ENCODE assay signal across 15 cellular contexts in the genomic region with DNA sequence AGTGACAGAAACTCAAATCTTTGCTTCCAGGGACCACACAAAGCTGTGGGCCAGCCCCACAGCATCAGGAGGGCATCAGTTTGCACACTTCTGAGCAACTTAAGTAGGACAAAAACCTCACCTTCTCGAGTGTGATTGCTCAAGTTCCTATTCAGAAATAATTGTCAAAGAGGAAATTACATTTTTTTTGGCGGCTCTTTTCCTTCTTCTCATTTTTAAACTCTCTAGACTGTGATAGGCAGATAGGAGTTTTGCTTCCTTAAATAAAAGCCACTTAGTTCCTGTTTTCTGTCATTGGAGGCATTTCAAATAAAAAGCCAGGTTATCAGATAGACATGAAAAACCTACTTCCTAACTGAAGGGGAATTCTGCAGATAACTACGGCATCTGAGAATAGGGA. TPM values are rescaled to one million over a fixed set of nuclear protein-coding genes. Genes with fewer than 3 reads are reported as not detected.
DNase-seq lines count a peak whose midpoint lies in the region; ATAC-seq and TF ChIP-seq lines count a peak whose summit lies in the region.
"Had no signal": no experiment of that assay in that cellular context is flagged by ENCODE, and none has a peak within 500 bp of the region (broad histone marks: within the 10 kb centered on the region; RNA-seq: fewer than 3 reads in every experiment).

No MANE protein-coding gene starts in this region.

- CTCF ChIA-PET in activated CD4-positive, alpha-beta T cell treated with anti-CD3 and anti-CD28 coated beads for 36 hours (lab: Charles Lee), result interaction anchor here (1.0 to 4.3 kb wide), 9 partner anchors 8 to 54 kb away, joined by 3 to 23 read pairs (median 8); a partner anchor contains a TSS
- CTCF ChIA-PET in activated CD8-positive, alpha-beta T cell treated with anti-CD3 and anti-CD28 coated beads for 36 hours (lab: Charles Lee), result interaction anchor here (0.8 to 5.3 kb wide), 7 partner anchors 8 to 56 kb away, joined by 3 to 29 read pairs (median 9); a partner anchor contains a TSS

- no peak for TF ChIP-seq CTCF in activated CD8-positive, alpha-beta T cell treated with anti-CD3 and anti-CD28 coated beads for 36 hours (IDR thresholded peaks at IDR 0.05)

- DNase-seq in activated CD4-positive, alpha-beta T cell treated with anti-CD3 and anti-CD28 coated beads for 36 hours, result no peak
- DNase-seq in activated CD4-positive, alpha-beta T cell treated with anti-CD3 and anti-CD28 coated beads, Interleukin-2, amount 50 U/mL, for 1 hour, result no peak
- DNase-seq in NAMALWA (ENCODE audit: low spot score) (peak; percentile 63), AG08395 (ENCODE audit: low spot score) (no peak), DMS 273 treated with DMSO at 0.1 percent for 48 hours (lab: John Stamatoyannopoulos, UW) (no peak)
- DNase-seq in activated CD8-positive, alpha-beta T cell treated with anti-CD3 and anti-CD28 coated beads for 36 hours, result no peak
- no peak for DNase-seq in naive thymus-derived CD8-positive, alpha-beta T cell
- DNase-seq: activated CD4-positive, alpha-beta T cell treated with anti-CD3 and anti-CD28 coated beads, Interleukin-2, amount 50 U/mL, for 4 hours; IMR-90; NCI-H2171; stimulated activated CD4-positive, alpha-beta T cell treated with anti-CD3 and anti-CD28 coated beads, Interleukin-12 subunit alpha, Interleukin-12 subunit beta, amount 100 ng/mL, for 4 hours had no signal

- no peaks in the 10 kb centered on the region for H3K27me3 Mint-ChIP-seq in activated CD4-positive, alpha-beta T cell treated with anti-CD3 and anti-CD28 coated beads for 36 hours
- H3K27me3 Mint-ChIP-seq in activated CD8-positive, alpha-beta T cell treated with anti-CD3 and anti-CD28 coated beads for 36 hours, result no peaks in the 10 kb centered on the region
- no peaks in the 10 kb centered on the region for H3K27me3 Mint-ChIP-seq in naive thymus-derived CD8-positive, alpha-beta T cell

- peaks cover 67% of the 10 kb centered on the region for H3K4me1 Mint-ChIP-seq in activated CD4-positive, alpha-beta T cell treated with anti-CD3 and anti-CD28 coated beads for 36 hours
- peaks cover 82% of the 10 kb centered on the region for H3K4me1 Mint-ChIP-seq in activated CD8-positive, alpha-beta T cell treated with anti-CD3 and anti-CD28 coated beads for 36 hours (ENCODE audit: low read depth)
- peaks cover 20 to 90% (median 64%) of the 10 kb centered on the region in 4 donors for H3K4me1 Mint-ChIP-seq in naive thymus-derived CD8-positive, alpha-beta T cell

- peak overlapping the region; percentile 89 for H3K27ac Mint-ChIP-seq in activated CD4-positive, alpha-beta T cell treated with anti-CD3 and anti-CD28 coated beads for 36 hours
- H3K27ac Mint-ChIP-seq in activated CD8-positive, alpha-beta T cell treated with anti-CD3 and anti-CD28 coated beads for 36 hours, result peak overlapping the region; percentile 95
- H3K27ac Mint-ChIP-seq in naive thymus-derived CD8-positive, alpha-beta T cell, result peak overlapping the region; percentile 28 to 89 (median 72)

- H3K9me3 Mint-ChIP-seq in activated CD4-positive, alpha-beta T cell treated with anti-CD3 and anti-CD28 coated beads for 36 hours (ENCODE audit: low read depth), result no peaks in the 10 kb centered on the region
- H3K9me3 Mint-ChIP-seq in activated CD8-positive, alpha-beta T cell treated with anti-CD3 and anti-CD28 coated beads for 36 hours, result no peaks in the 10 kb centered on the region
- no peaks in the 10 kb centered on the region for H3K9me3 Mint-ChIP-seq in naive thymus-derived CD8-positive, alpha-beta T cell

- no peaks in the 10 kb centered on the region for H3K36me3 Mint-ChIP-seq in activated CD4-positive, alpha-beta T cell treated with anti-CD3 and anti-CD28 coated beads for 36 hours (ENCODE audit: low read depth)
- H3K36me3 Mint-ChIP-seq in activated CD8-positive, alpha-beta T cell treated with anti-CD3 and anti-CD28 coated beads for 36 hours (ENCODE audit: low read depth), result peaks cover 5% of the 10 kb centered on the region
- no peaks in the 10 kb centered on the region for H3K36me3 Mint-ChIP-seq in naive thymus-derived CD8-positive, alpha-beta T cell

- POLR2A ChIA-PET in activated CD4-positive, alpha-beta T cell treated with anti-CD3 and anti-CD28 coated beads for 36 hours (lab: Charles Lee), result interaction anchor here (0.8 to 1.6 kb wide), 2 partner anchors 11 to 17 kb away, joined by 3 to 4 read pairs; a partner anchor contains a TSS
- POLR2A ChIA-PET in activated CD8-positive, alpha-beta T cell treated with anti-CD3 and anti-CD28 coated beads for 36 hours (lab: Charles Lee), result interaction anchor here (0.7 to 19.9 kb wide), 7 partner anchors 8 to 53 kb away, joined by 3 to 327 read pairs (median 4); a partner anchor contains a TSS
- POLR2A ChIA-PET in naive thymus-derived CD8-positive, alpha-beta T cell (lab: Charles Lee), result interaction anchor here (0.6 to 10.7 kb wide), 3 partner anchors 14 to 39 kb away, joined by 4 to 135 read pairs (median 4); a partner anchor contains a TSS

- no peak for ATAC-seq in activated CD4-positive, alpha-beta T cell treated with anti-CD3 and anti-CD28 coated beads for 36 hours
- ATAC-seq in activated CD8-positive, alpha-beta T cell treated with anti-CD3 and anti-CD28 coated beads for 36 hours, result no peak
- peak; percentile 22 to 40 for ATAC-seq in naive thymus-derived CD8-positive, alpha-beta T cell
- ATAC-seq in GM18870 (IDR thresholded peaks at IDR 0.05; ENCODE audit: unreplicated experiment), result no peak

- peak overlapping the region; percentile 13 for H3K4me3 Mint-ChIP-seq in activated CD4-positive, alpha-beta T cell treated with anti-CD3 and anti-CD28 coated beads for 36 hours
- H3K4me3 Mint-ChIP-seq in activated CD8-positive, alpha-beta T cell treated with anti-CD3 and anti-CD28 coated beads for 36 hours, result peak overlapping the region; percentile 59
- peak overlapping the region in 9 of 10 donors; percentile 20 to 71 (median 55) for H3K4me3 Mint-ChIP-seq in naive thymus-derived CD8-positive, alpha-beta T cell
- H3K4me3 Mint-ChIP-seq: neural crest cell had no signal

- intact Hi-C loops in activated CD4-positive, alpha-beta T cell treated with anti-CD3 and anti-CD28 coated beads for 36 hours (cut with DNase I, micrococcal nuclease), result loop anchor here (5.0 kb wide), 2 partner anchors 39 to 409 kb away; no protein-coding TSS in a partner anchor
- intact Hi-C loops in activated CD8-positive, alpha-beta T cell treated with anti-CD3 and anti-CD28 coated beads for 36 hours (cut with micrococcal nuclease), result no loop called here

RNA-seq across cellular contexts. Expression of a gene that starts 11.2 kb away (rescaled TPM):
- 10 to 100 TPM; 44.8 to 51.0 TPM for total RNA-seq in activated CD4-positive, alpha-beta T cell treated with anti-CD3 and anti-CD28 coated beads for 36 hours
- 100 to 1,000 TPM; 112 to 113 TPM for total RNA-seq in activated CD8-positive, alpha-beta T cell treated with anti-CD3 and anti-CD28 coated beads for 36 hours
- total RNA-seq in naive thymus-derived CD8-positive, alpha-beta T cell, result 10 to 100 TPM; 54.5 to 56.9 TPM
- polyA plus RNA-seq in naive thymus-derived CD8-positive, alpha-beta T cell, result 100 to 1,000 TPM in 1 of 3 donors, 10 to 100 TPM in 2; 97.4 to 111 (median 98.2) TPM
- total RNA-seq: A172, H1, IMR-90, neural crest cell had no signal
- polyA plus RNA-seq: H1, IMR-90 had no signal

RNA-seq across cellular contexts. Expression of a gene that starts 56.0 kb away (rescaled TPM):
- total RNA-seq in activated CD4-positive, alpha-beta T cell treated with anti-CD3 and anti-CD28 coated beads for 36 hours, result 1 to 10 TPM; 6.5 to 9.3 TPM
- 1 to 10 TPM; 4.2 TPM for total RNA-seq in activated CD8-positive, alpha-beta T cell treated with anti-CD3 and anti-CD28 coated beads for 36 hours
- total RNA-seq in naive thymus-derived CD8-positive, alpha-beta T cell, result 1 to 10 TPM; 1.9 TPM
- 1 to 10 TPM; 1.3 to 2.0 (median 1.8) TPM for polyA plus RNA-seq in naive thymus-derived CD8-positive, alpha-beta T cell

Comparison
In these comparisons a context has a peak if more than half of its experiments do, and no peak if none do; other contexts are left out.
1. ATAC-seq: peak in naive thymus-derived CD8-positive, alpha-beta T cell (2 of 2); none in activated CD4-positive, alpha-beta T cell treated with anti-CD3 and anti-CD28 coated beads for 36 hours (single experiment), activated CD8-positive, alpha-beta T cell treated with anti-CD3 and anti-CD28 coated beads for 36 hours (single experiment) and GM18870 (single experiment).
2. Peak in every context shown above with its lines, with median percentiles within 50 percentile points of each other: H3K27ac Mint-ChIP-seq and H3K4me3 Mint-ChIP-seq.